In genomic region chr4:57163530-57164459, GRCh38 we compare ENCODE assay signal across 8 cellular contexts. TPM values are rescaled to one million over a fixed set of nuclear protein-coding genes. Genes with fewer than 3 reads are reported as not detected.
DNase-seq lines count a peak whose midpoint lies in the region; ATAC-seq, FAIRE-seq and TF ChIP-seq lines count a peak whose summit lies in the region.

No MANE protein-coding gene starts in this region.

- in situ Hi-C loops in mammary epithelial cell (cut with MboI; ENCODE audit: low sequenced_read_pairs in 2 of 2): loop anchor here (10.0 kb wide), 1 partner anchor 261 kb away; no protein-coding TSS in a partner anchor

- FAIRE-seq in A549 (lab: Jason Lieb, UNC): no peak

- H4K20me1 ChIP-seq in mammary epithelial cell (ENCODE audit: insufficient read depth, low read length): no peaks in the 10 kb centered on the region

- CTCF ChIA-PET in A549 (lab: Yijun Ruan, JAX) (interaction anchor here (0.6 to 5.8 kb wide), 71 partner anchors 8 to 1563 kb away, joined by 3 to 60 read pairs (median 4); partner anchors contain the start of genes IGFBP7 and NOA1), mammary epithelial cell (lab: Charles Lee; ENCODE audit: low non-redundant PET) (interaction anchor here (0.6 to 1.3 kb wide), 9 partner anchors 38 to 278 kb away, joined by 3 to 4 read pairs (median 3); no protein-coding TSS in a partner anchor)

- peak overlapping the region; percentile 91 for H2AFZ ChIP-seq in mammary epithelial cell (ENCODE audit: low read depth, low read length)

- H3K9me3 ChIP-seq in A549 (no peaks in the 10 kb centered on the region), mammary epithelial cell (replicated peaks; ENCODE audit: insufficient read depth, low read length) (no peaks in the 10 kb centered on the region)

- intact Hi-C loops in mammary epithelial cell (cut with micrococcal nuclease): loop anchor here (1.0 to 10.0 kb wide), 5 partner anchors 125 to 1631 kb away; no protein-coding TSS in a partner anchor

- POLR2A ChIA-PET in A549 (lab: Yijun Ruan, JAX): no interaction called here

- H3K4me1 ChIP-seq in A549: no peaks in the 10 kb centered on the region
- peaks cover 15% of the 10 kb centered on the region for H3K4me1 ChIP-seq in mammary epithelial cell (ENCODE audit: insufficient read depth, low read length)

- no peaks in the 10 kb centered on the region for H3K36me3 ChIP-seq in mammary epithelial cell (ENCODE audit: insufficient read depth, low read length)

- TF ChIP-seq POLR2A in A549 (IDR thresholded peaks at IDR 0.05; ENCODE audit: low read length): no peak

- no TSS peak for BruUV-seq in mammary epithelial cell (replicated peaks; lab: Mats Ljungman, UMichigan)

- ATAC-seq in A549 (peak; percentile 94 to 99), GM18519 (IDR thresholded peaks at IDR 0.05; ENCODE audit: low FRiP score, unreplicated experiment) (peak; percentile 95), HG03066 (IDR thresholded peaks at IDR 0.05; ENCODE audit: low read depth, unreplicated experiment) (peak; percentile 99)

- H3K27me3 ChIP-seq in mammary epithelial cell (ENCODE audit: insufficient read depth, low read length): no peaks in the 10 kb centered on the region

- peak overlapping the region; percentile 60 for H3K9ac ChIP-seq in mammary epithelial cell (ENCODE audit: insufficient read depth, low read length)

- peak; percentile 73 to 77 for TF ChIP-seq RAD21 in A549 (conservative IDR thresholded peaks at IDR 0.05 in 1 of 2, IDR thresholded peaks at IDR 0.05 in 1 of 2)

- H3K79me2 ChIP-seq in mammary epithelial cell (ENCODE audit: insufficient read depth, low read length): no peaks in the 10 kb centered on the region

- TF ChIP-seq EP300 in A549 (IDR thresholded peaks at IDR 0.05): no peak

- DNase-seq in A549 (ENCODE audit: low read depth in 1 of 2, low spot score in 1 of 2) (peak; percentile 38 to 78), NCI-H2107 (lab: John Stamatoyannopoulos, UW) (peak; percentile 37), mammary epithelial cell (peak; percentile 74), iPS-NIHi7 (ENCODE audit: extremely low spot score) (peak; percentile 88)

- TF ChIP-seq CTCF in A549 (IDR thresholded peaks at IDR 0.05) (peak; percentile 66), VCaP (conservative IDR thresholded peaks at IDR 0.05) (peak; percentile 98), mammary epithelial cell (conservative IDR thresholded peaks at IDR 0.05 in 1 of 2, IDR thresholded peaks at IDR 0.05 in 1 of 2; ENCODE audit: extremely low read depth in 1 of 2, insufficient read depth in 1 of 2, low read depth in 1 of 2, low read length in 2 of 2) (peak; percentile 80 to 96)

- 3% methylated on average over 39 of the region's 61 CpGs for WGBS in A549 (ENCODE audit: missing lambda C conversion rate)
- WGBS in mammary epithelial cell (ENCODE audit: low coverage, missing lambda C conversion rate): 3% methylated on average over 46 of the region's 61 CpGs

- H3K4me3 ChIP-seq in A549 (peak overlapping the region; percentile 61), mammary epithelial cell (replicated peaks in 1 of 3; ENCODE audit: insufficient read depth in 1 of 3, low read depth in 2 of 3, low read length in 3 of 3) (peak overlapping the region; percentile 47 to 60 (median 50)), skin epidermis (peak overlapping the region; percentile 32 to 58 (median 44))

- dilution Hi-C loops in mammary epithelial cell (cut with HindIII; ENCODE audit: low sequenced_read_pairs): loop anchor here (10.0 kb wide), 1 partner anchor 271 kb away; no protein-coding TSS in a partner anchor

- H3K27ac ChIP-seq in A549: peak overlapping the region; percentile 87 to 94
- peak overlapping the region; percentile 62 for H3K27ac ChIP-seq in VCaP
- peak overlapping the region; percentile 50 for H3K27ac ChIP-seq in mammary epithelial cell (ENCODE audit: insufficient read depth, low read depth, low read length)
- H3K27ac ChIP-seq in skin epidermis: peak overlapping the region in 11 of 21 experiments; percentile 11 to 82 (median 55)

- H3K4me2 ChIP-seq in A549 (peak overlapping the region; percentile 91), mammary epithelial cell (ENCODE audit: insufficient read depth, low read depth, low read length) (peak overlapping the region; percentile 83)

TF ChIP-seq in A549, 52 proteins besides CTCF, POLR2A, EP300 and RAD21:
- TF ChIP-seq HOXA7 (CRISPR knock-in tag; IDR thresholded peaks at IDR 0.05) (no peak), NPAS2 (CRISPR knock-in tag; IDR thresholded peaks at IDR 0.05; ENCODE audit: borderline replicate concordance) (no peak), TFCP2L1 (CRISPR knock-in tag; IDR thresholded peaks at IDR 0.05) (no peak), SMC3 (IDR thresholded peaks at IDR 0.05) (peak; percentile 51), MAFK (IDR thresholded peaks at IDR 0.05; ENCODE audit: partially characterized antibody) (no peak), HOXB13 (CRISPR knock-in tag; IDR thresholded peaks at IDR 0.05; ENCODE audit: low read depth) (no peak), SREBF2 (IDR thresholded peaks at IDR 0.05) (no peak), ESRRA (IDR thresholded peaks at IDR 0.05; ENCODE audit: borderline replicate concordance, low read length) (peak; percentile 80; the same call in 1 of the 2 replicates), FOSL2 (IDR thresholded peaks at IDR 0.05) (no peak), FOSL2 (CRISPR knock-in tag; IDR thresholded peaks at IDR 0.05) (no peak), ZNF302 (CRISPR knock-in tag; IDR thresholded peaks at IDR 0.05) (no peak), POLR2AphosphoS2 (conservative IDR thresholded peaks at IDR 0.05; ENCODE audit: low read length) (no peak), ZC3H11A (IDR thresholded peaks at IDR 0.05) (no peak), NR3C1 (IDR thresholded peaks at IDR 0.05) (no peak), RCOR1 (IDR thresholded peaks at IDR 0.05; ENCODE audit: low read depth, low read length) (no peak), ZSCAN20 (CRISPR knock-in tag; IDR thresholded peaks at IDR 0.05) (no peak), MYC (IDR thresholded peaks at IDR 0.05; ENCODE audit: borderline replicate concordance, low read length) (0 out of 2 replicates have a peak, but pooled peaks have one; percentile 15), E2F6 (IDR thresholded peaks at IDR 0.05; ENCODE audit: borderline replicate concordance, low read depth) (peak; percentile 74), ELK1 (IDR thresholded peaks at IDR 0.05; ENCODE audit: low read depth, low read length) (no peak), MAX (IDR thresholded peaks at IDR 0.05) (peak; percentile 74)

RNA-seq across cellular contexts. Expression of gene IGFBP7, which starts 53.6 kb away (rescaled TPM):
- polyA plus RNA-seq in A549 (2011; rRNA removed) (120 and 133 TPM in 2 replicates), A549 (2017; fragmentation: RNase III; extraction: RNeasy Plus Mini Kit Qiagen cat#74134 plus additional on column Dnase treatment) (177 to 255 TPM (median 227 TPM) in 3 replicates), mammary epithelial cell (159 TPM)
- polyA plus RNA-seq in A549 (2012; cell fraction: cytosol; rRNA removed): 149 and 189 TPM in 2 replicates
- polyA plus RNA-seq in A549 (2012; cell fraction: nucleus; rRNA removed): 215 and 294 TPM in 2 replicates
- polyA minus RNA-seq in A549 (2011; rRNA and poly(A)+ RNA removed): 26.4 and 27.2 TPM in 2 replicates
- 100 to 1,000 TPM in 1 of 2 donors, 10 to 100 TPM in 1; 73.4 to 300 TPM for total RNA-seq in mammary epithelial cell
- 42.0 TPM for polyA minus RNA-seq in mammary epithelial cell

Comparison
In these comparisons a context has a peak if more than half of its experiments do, and no peak if none do; other contexts are left out.
1. Peak in every context shown above with its lines: DNase-seq, ATAC-seq, H3K4me3 ChIP-seq and H3K27ac ChIP-seq.
2. DNase-seq: peak in every context shown above with its lines; median percentile 88 in iPS-NIHi7; 74 in mammary epithelial cell; 58 in A549; 37 in NCI-H2107.